ENCODE assay signal across 14 cellular contexts in genomic region chr19:1992759-1993260, GRCh38. TPM values are rescaled to one million over a fixed set of nuclear protein-coding genes. Genes with fewer than 3 reads are reported as not detected.
DNase-seq lines count a peak whose midpoint lies in the region; ATAC-seq and TF ChIP-seq lines count a peak whose summit lies in the region.
"Had no signal": no experiment of that assay in that cellular context is flagged by ENCODE, and none has a peak within 500 bp of the region (broad histone marks: within the 10 kb centered on the region; RNA-seq: fewer than 3 reads in every experiment).

No MANE protein-coding gene starts in this region.

- peaks cover 74% of the 10 kb centered on the region for H3K36me3 Mint-ChIP-seq in stimulated activated effector memory CD8-positive, alpha-beta T cell treated with anti-CD3 and anti-CD28 coated beads, Interleukin-12 subunit alpha, Interleukin-12 subunit beta, amount 100 ng/mL, for 72 hours

- H3K36me3 ChIP-seq in left lung = peaks cover 0 to 73% of the 10 kb centered on the region in 2 donors

- no peak for TF ChIP-seq CTCF in left lung (IDR thresholded peaks at IDR 0.05)

- DNase-seq in activated T-cell treated with anti-CD3 and anti-CD28 coated beads for 48 hours (ENCODE audit: low read depth) = peak; percentile 34
- no peak for DNase-seq in activated T-cell treated with anti-CD3 and anti-CD28 coated beads, Interleukin-2, amount 50 U/mL, for 1 hour
- peak; percentile 53 for DNase-seq in NAMALWA (ENCODE audit: low spot score)
- DNase-seq in dermis blood vessel endothelial cell = peak; percentile 24
- DNase-seq in stimulated activated CD4-positive, alpha-beta T cell treated with anti-CD3 and anti-CD28 coated beads, Interleukin-2, amount 100 ng/mL, for 24 hours = peak; percentile 28 to 54
- DNase-seq in NCI-H526 treated with DMSO at 0.1 percent for 48 hours (lab: John Stamatoyannopoulos, UW) = no peak
- no peak for DNase-seq in left lung
- no peak for DNase-seq in stimulated activated effector memory CD8-positive, alpha-beta T cell treated with anti-CD3 and anti-CD28 coated beads, Interleukin-12 subunit alpha, Interleukin-12 subunit beta, amount 100 ng/mL, for 72 hours (ENCODE audit: low spot score in 2 of 2)
- DNase-seq: kidney glomerular epithelial cell, NCI-H2107, nephron progenitor cell, OCI-M1, T-helper 17 cell had no signal

- H3K9me3 ChIP-seq in left lung = no peaks in the 10 kb centered on the region

- intact Hi-C loops in left lung (cut with DNase I) = no loop called here

- no peak overlapping the region for H3K4me3 ChIP-seq in left lung
- H3K4me3 ChIP-seq: smooth muscle cell had no signal

- H3K4me3 Mint-ChIP-seq in stimulated activated effector memory CD8-positive, alpha-beta T cell treated with anti-CD3 and anti-CD28 coated beads, Interleukin-12 subunit alpha, Interleukin-12 subunit beta, amount 100 ng/mL, for 72 hours = no peak overlapping the region
- H3K4me3 Mint-ChIP-seq: nephron progenitor cell, T-helper 17 cell had no signal

- no peak overlapping the region for H3K27ac Mint-ChIP-seq in stimulated activated effector memory CD8-positive, alpha-beta T cell treated with anti-CD3 and anti-CD28 coated beads, Interleukin-12 subunit alpha, Interleukin-12 subunit beta, amount 100 ng/mL, for 72 hours
- H3K27ac Mint-ChIP-seq: T-helper 17 cell had no signal

- H3K9me3 Mint-ChIP-seq in stimulated activated effector memory CD8-positive, alpha-beta T cell treated with anti-CD3 and anti-CD28 coated beads, Interleukin-12 subunit alpha, Interleukin-12 subunit beta, amount 100 ng/mL, for 72 hours = no peaks in the 10 kb centered on the region

- no peak for ATAC-seq in left lung
- no peak for ATAC-seq in stimulated activated effector memory CD8-positive, alpha-beta T cell treated with anti-CD3 and anti-CD28 coated beads, Interleukin-12 subunit alpha, Interleukin-12 subunit beta, amount 100 ng/mL, for 72 hours
- ATAC-seq: T-helper 17 cell had no signal

- H3K4me1 ChIP-seq in left lung = no peaks in the 10 kb centered on the region

- H3K4me1 Mint-ChIP-seq in stimulated activated effector memory CD8-positive, alpha-beta T cell treated with anti-CD3 and anti-CD28 coated beads, Interleukin-12 subunit alpha, Interleukin-12 subunit beta, amount 100 ng/mL, for 72 hours = peaks cover 4% of the 10 kb centered on the region
- H3K4me1 Mint-ChIP-seq: nephron progenitor cell had no signal

- no peak overlapping the region for H3K27ac ChIP-seq in left lung

- no peaks in the 10 kb centered on the region for H3K27me3 ChIP-seq in left lung

RNA-seq across cellular contexts. Expression of gene BTBD2, which starts 22.7 kb away (rescaled TPM):
- total RNA-seq in dermis blood vessel endothelial cell (51.7 and 135 TPM in 2 replicates), left lung (10 to 100 TPM; 63.1 to 63.6 TPM)

RNA-seq across cellular contexts. Expression of gene CSNK1G2, which starts 51.8 kb away (rescaled TPM):
- total RNA-seq in dermis blood vessel endothelial cell (73.9 and 125 TPM in 2 replicates), left lung (10 to 100 TPM; 45.9 to 64.5 TPM)

RNA-seq across cellular contexts. Expression of gene MKNK2, which starts 58.2 kb away (rescaled TPM):
- total RNA-seq in dermis blood vessel endothelial cell (147 and 289 TPM in 2 replicates), left lung (100 to 1,000 TPM; 238 to 291 TPM)

Comparison
In these comparisons a context has a peak if more than half of its experiments do, and no peak if none do; other contexts are left out.
1. DNase-seq: peak in activated T-cell treated with anti-CD3 and anti-CD28 coated beads for 48 hours (single experiment), NAMALWA (single experiment), dermis blood vessel endothelial cell (single experiment) and stimulated activated CD4-positive, alpha-beta T cell treated with anti-CD3 and anti-CD28 coated beads, Interleukin-2, amount 100 ng/mL, for 24 hours (2 of 2); none in activated T-cell treated with anti-CD3 and anti-CD28 coated beads, Interleukin-2, amount 50 U/mL, for 1 hour (single experiment), NCI-H526 treated with DMSO at 0.1 percent for 48 hours (single experiment), left lung (0 of 2) and stimulated activated effector memory CD8-positive, alpha-beta T cell treated with anti-CD3 and anti-CD28 coated beads, Interleukin-12 subunit alpha, Interleukin-12 subunit beta, amount 100 ng/mL, for 72 hours (0 of 2).